ENCODE assay signal across 25 cellular contexts in genomic region chr17:4134756-4135155, GRCh38. TPM values are rescaled to one million over a fixed set of nuclear protein-coding genes. Genes with fewer than 3 reads are reported as not detected.
DNase-seq lines count a peak whose midpoint lies in the region; ATAC-seq and TF ChIP-seq lines count a peak whose summit lies in the region.
"Had no signal": no experiment of that assay in that cellular context is flagged by ENCODE, and none has a peak within 500 bp of the region (broad histone marks: within the 10 kb centered on the region; RNA-seq: fewer than 3 reads in every experiment).

No MANE protein-coding gene starts in this region.

- H3K27me3 ChIP-seq in left lung, result no peaks in the 10 kb centered on the region
- H3K27me3 ChIP-seq: adrenal gland, BE2C, breast epithelium, spleen had no signal

- TF ChIP-seq CTCF in lower leg skin (IDR thresholded peaks at IDR 0.05) (no peak), left lung (IDR thresholded peaks at IDR 0.05) (no peak)

- H3K4me3 ChIP-seq in lower leg skin (ENCODE audit: low read depth, poor library complexity, severe bottlenecking) (no peak overlapping the region), left lung (no peak overlapping the region)
- H3K4me3 ChIP-seq: adrenal gland, breast epithelium, spleen had no signal

- no peaks in the 10 kb centered on the region for H3K9me3 Mint-ChIP-seq in activated naive CD8-positive, alpha-beta T cell (ENCODE audit: low read depth)
- H3K9me3 Mint-ChIP-seq in activated naive CD8-positive, alpha-beta T cell treated with anti-CD3 and anti-CD28 coated beads for 36 hours, result no peaks in the 10 kb centered on the region
- no peaks in the 10 kb centered on the region for H3K9me3 Mint-ChIP-seq in activated T-helper 17 cell treated with anti-CD3 and anti-CD28 coated beads, Interleukin-2, amount 50 U/mL, for 72 hours
- H3K9me3 Mint-ChIP-seq in stimulated activated memory B cell treated with anti-CD40 and anti-IgM and Interleukin-4, amounts not matched to agents 10 μg/mL and 1 μg/mL and 100 μg/mL, for 72 hours, result no peaks in the 10 kb centered on the region
- H3K9me3 Mint-ChIP-seq: naive B cell; T-helper 2 cell treated with Interferon-gamma antibody and Interleukin-4, amounts not matched to agents 5 μg/mL and 100 μg/mL, for 36 hours had no signal

- WGBS in lower leg skin, 2 donors, result 75 to 80% methylated on average over 4 of the region's 4 CpGs

- no peaks in the 10 kb centered on the region for H3K27me3 Mint-ChIP-seq in activated naive CD8-positive, alpha-beta T cell
- H3K27me3 Mint-ChIP-seq in activated naive CD8-positive, alpha-beta T cell treated with anti-CD3 and anti-CD28 coated beads for 36 hours, result no peaks in the 10 kb centered on the region
- H3K27me3 Mint-ChIP-seq in activated T-helper 17 cell treated with anti-CD3 and anti-CD28 coated beads, Interleukin-2, amount 50 U/mL, for 72 hours, result no peaks in the 10 kb centered on the region
- no peaks in the 10 kb centered on the region for H3K27me3 Mint-ChIP-seq in stimulated activated memory B cell treated with anti-CD40 and anti-IgM and Interleukin-4, amounts not matched to agents 10 μg/mL and 1 μg/mL and 100 μg/mL, for 72 hours
- H3K27me3 Mint-ChIP-seq: naive B cell had no signal

- peaks cover 3% of the 10 kb centered on the region for H3K36me3 Mint-ChIP-seq in activated naive CD8-positive, alpha-beta T cell
- H3K36me3 Mint-ChIP-seq in activated naive CD8-positive, alpha-beta T cell treated with anti-CD3 and anti-CD28 coated beads for 36 hours, result peaks cover 5% of the 10 kb centered on the region
- H3K36me3 Mint-ChIP-seq in activated T-helper 17 cell treated with anti-CD3 and anti-CD28 coated beads, Interleukin-2, amount 50 U/mL, for 72 hours (ENCODE audit: low read depth), result peaks cover 25% of the 10 kb centered on the region
- H3K36me3 Mint-ChIP-seq in stimulated activated memory B cell treated with anti-CD40 and anti-IgM and Interleukin-4, amounts not matched to agents 10 μg/mL and 1 μg/mL and 100 μg/mL, for 72 hours, result peaks cover 21% of the 10 kb centered on the region
- H3K36me3 Mint-ChIP-seq: naive B cell had no signal

- no peak overlapping the region for H3K4me3 Mint-ChIP-seq in activated naive CD8-positive, alpha-beta T cell
- H3K4me3 Mint-ChIP-seq in activated naive CD8-positive, alpha-beta T cell treated with anti-CD3 and anti-CD28 coated beads for 36 hours, result no peak overlapping the region
- H3K4me3 Mint-ChIP-seq in activated T-helper 17 cell treated with anti-CD3 and anti-CD28 coated beads, Interleukin-2, amount 50 U/mL, for 72 hours, result no peak overlapping the region
- H3K4me3 Mint-ChIP-seq in stimulated activated memory B cell treated with anti-CD40 and anti-IgM and Interleukin-4, amounts not matched to agents 10 μg/mL and 1 μg/mL and 100 μg/mL, for 72 hours, result no peak overlapping the region
- H3K4me3 Mint-ChIP-seq: naive B cell; T-helper 2 cell treated with Interferon-gamma antibody and Interleukin-4, amounts not matched to agents 5 μg/mL and 100 μg/mL, for 36 hours had no signal

- ATAC-seq in activated T-helper 17 cell treated with anti-CD3 and anti-CD28 coated beads, Interleukin-2, amount 50 U/mL, for 72 hours (replicated peaks), result no peak
- ATAC-seq in stimulated activated memory B cell treated with anti-CD40 and anti-IgM and Interleukin-4, amounts not matched to agents 10 μg/mL and 1 μg/mL and 100 μg/mL, for 72 hours, result no peak
- no peak for ATAC-seq in activated CD4-positive, CD25-positive, alpha-beta regulatory T cell treated with anti-CD3 and anti-CD28 coated beads, Interleukin-2, amount 50 U/mL, for 24 hours
- no peak for ATAC-seq in left lung

- H3K4me1 Mint-ChIP-seq in activated naive CD8-positive, alpha-beta T cell (ENCODE audit: low read depth), result peaks cover 62% of the 10 kb centered on the region
- peaks cover 38% of the 10 kb centered on the region for H3K4me1 Mint-ChIP-seq in activated naive CD8-positive, alpha-beta T cell treated with anti-CD3 and anti-CD28 coated beads for 36 hours
- peaks cover 37% of the 10 kb centered on the region for H3K4me1 Mint-ChIP-seq in activated T-helper 17 cell treated with anti-CD3 and anti-CD28 coated beads, Interleukin-2, amount 50 U/mL, for 72 hours
- H3K4me1 Mint-ChIP-seq in stimulated activated memory B cell treated with anti-CD40 and anti-IgM and Interleukin-4, amounts not matched to agents 10 μg/mL and 1 μg/mL and 100 μg/mL, for 72 hours, result peaks cover 58% of the 10 kb centered on the region

- DNase-seq in activated naive CD8-positive, alpha-beta T cell treated with anti-CD3 and anti-CD28 coated beads for 36 hours, result no peak
- DNase-seq in kidney tubule cell (ENCODE audit: low spot score) (peak; percentile 16), lower leg skin (ENCODE audit: low spot score in 2 of 2) (no peak), left lung (no peak)
- DNase-seq: activated CD4-positive, alpha-beta T cell treated with anti-CD3 and anti-CD28 coated beads, Interleukin-2, amount 50 U/mL, for 4 hours; activated CD8-positive, alpha-beta memory T cell treated with anti-CD3 and anti-CD28 coated beads, Interleukin-2, amount 50 U/mL, for 48 hours; activated effector memory CD4-positive, alpha-beta T cell treated with Interleukin-2 at 50 U/mL for 16 hours; BE2C; islet precursor cell; mesendoderm; naive B cell; NCI-H187; retina; RPMI8226; SK-N-SH; spleen; stimulated activated CD4-positive, alpha-beta T cell treated with anti-CD3 and anti-CD28 coated beads, Interleukin-2, amount 100 ng/mL, for 48 hours; stimulated activated naive CD4-positive, alpha-beta T cell had no signal

- no peaks in the 10 kb centered on the region for H3K9me3 ChIP-seq in left lung
- H3K9me3 ChIP-seq: adrenal gland, BE2C, breast epithelium, SK-N-SH, spleen had no signal

- H3K27ac ChIP-seq in left lung, result no peak overlapping the region
- H3K27ac ChIP-seq: adrenal gland, breast epithelium, spleen had no signal

- peaks cover 0 to 64% of the 10 kb centered on the region in 2 donors for H3K4me1 ChIP-seq in left lung
- H3K4me1 ChIP-seq: BE2C had no signal

- H3K27ac Mint-ChIP-seq in activated naive CD8-positive, alpha-beta T cell, result peak overlapping the region; percentile 3
- no peak overlapping the region for H3K27ac Mint-ChIP-seq in activated naive CD8-positive, alpha-beta T cell treated with anti-CD3 and anti-CD28 coated beads for 36 hours
- H3K27ac Mint-ChIP-seq in activated T-helper 17 cell treated with anti-CD3 and anti-CD28 coated beads, Interleukin-2, amount 50 U/mL, for 72 hours, result peak overlapping the region; percentile 20
- peak overlapping the region; percentile 26 for H3K27ac Mint-ChIP-seq in stimulated activated memory B cell treated with anti-CD40 and anti-IgM and Interleukin-4, amounts not matched to agents 10 μg/mL and 1 μg/mL and 100 μg/mL, for 72 hours
- H3K27ac Mint-ChIP-seq: T-helper 2 cell treated with Interferon-gamma antibody and Interleukin-4, amounts not matched to agents 5 μg/mL and 100 μg/mL, for 36 hours had no signal

- TF ChIP-seq POLR2A in lower leg skin (IDR thresholded peaks at IDR 0.05), result no peak

- H3K36me3 ChIP-seq in left lung, result peaks cover 0 to 13% of the 10 kb centered on the region in 2 donors
- H3K36me3 ChIP-seq: adrenal gland, BE2C, breast epithelium had no signal

- intact Hi-C loops in lower leg skin (cut with DNase I; ENCODE audit: low total_unique reads), result no loop called here
- intact Hi-C loops in left lung (cut with DNase I), result no loop called here

RNA-seq across cellular contexts. Expression of gene ZZEF1, which starts 8.1 kb away (rescaled TPM):
- total RNA-seq in activated naive CD8-positive, alpha-beta T cell treated with anti-CD3 and anti-CD28 coated beads for 36 hours, result 10 to 100 TPM; 23.7 to 27.0 TPM
- 10 to 100 TPM; 48.1 to 48.2 TPM for total RNA-seq in activated T-helper 17 cell treated with anti-CD3 and anti-CD28 coated beads, Interleukin-2, amount 50 U/mL, for 72 hours
- total RNA-seq in lower leg skin, result 10 to 100 TPM; 39.1 to 67.4 (median 53.9) TPM
- total RNA-seq in left lung, result 10 to 100 TPM; 39.2 to 56.7 TPM

RNA-seq across cellular contexts. Expression of gene CYB5D2, which starts 8.2 kb away (rescaled TPM):
- 10 to 100 TPM; 11.0 to 11.6 TPM for total RNA-seq in activated naive CD8-positive, alpha-beta T cell treated with anti-CD3 and anti-CD28 coated beads for 36 hours
- total RNA-seq in activated T-helper 17 cell treated with anti-CD3 and anti-CD28 coated beads, Interleukin-2, amount 50 U/mL, for 72 hours, result 1 to 10 TPM; 6.6 to 8.4 TPM
- total RNA-seq in lower leg skin, result 10 to 100 TPM; 23.9 to 41.9 (median 33.0) TPM
- total RNA-seq in left lung, result 10 to 100 TPM in 1 of 2 donors, 1 to 10 TPM in 1; 9.4 to 11.0 TPM
